10 cellular contexts compared by ENCODE assay signal in the genomic region with DNA sequence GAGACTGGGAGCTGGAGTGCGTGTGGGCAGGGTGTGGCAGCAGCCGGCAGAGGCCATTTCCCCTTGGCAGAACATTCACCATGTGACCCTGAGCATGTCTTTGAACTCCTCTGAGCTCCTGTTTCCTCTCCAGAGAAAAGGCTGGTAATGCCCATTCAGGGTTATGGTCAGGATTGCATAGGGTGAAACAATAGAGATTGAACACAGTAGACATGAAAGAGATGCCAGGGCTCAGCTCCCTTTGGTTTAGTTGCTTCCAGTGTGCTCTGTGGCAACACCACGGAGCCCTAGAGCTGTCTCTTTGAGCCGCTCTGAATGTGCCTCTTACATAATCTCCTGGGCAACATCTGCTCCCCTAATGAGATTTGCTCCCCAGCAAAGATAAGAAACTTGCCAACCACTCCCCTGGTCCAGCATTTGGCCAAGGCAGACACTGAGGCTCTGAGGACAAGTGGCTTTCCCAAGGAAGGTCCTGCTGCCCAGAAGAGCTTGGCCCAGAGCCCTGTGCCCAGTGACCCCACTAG. TPM values are rescaled to one million over a fixed set of nuclear protein-coding genes. Genes with fewer than 3 reads are reported as not detected.
A peak's percentile ranks its signal among the peaks of the same experiment; 100 is the strongest.
DNase-seq lines count a peak whose midpoint lies in the region; ATAC-seq and TF ChIP-seq lines count a peak whose summit lies in the region.
"Had no signal": no experiment of that assay in that cellular context is flagged by ENCODE, and none has a peak within 500 bp of the region (broad histone marks: within the 10 kb centered on the region; RNA-seq: fewer than 3 reads in every experiment).

No MANE protein-coding gene starts in this region.

- H3K4me1 ChIP-seq in mucosa of descending colon (ENCODE audit: low read depth), result peaks cover 21% of the 10 kb centered on the region

- intact Hi-C loops in mucosa of descending colon (cut with DNase I, micrococcal nuclease), result no loop called here

- DNase-seq in DMS153 (lab: John Stamatoyannopoulos, UW) (peak; percentile 44), astrocyte of the hippocampus (ENCODE audit: low read depth, low spot score) (peak; percentile 29), mucosa of descending colon (peak in 2 of 3 donors; percentile 54 to 59), HPDE6-E6E7 (ENCODE audit: extremely low spot score) (no peak), HT-29 (ENCODE audit: low spot score) (no peak)
- DNase-seq in stimulated activated CD4-positive, alpha-beta T cell treated with anti-CD3 and anti-CD28 coated beads, Interleukin-2, amount 100 ng/mL, for 48 hours, result no peak
- DNase-seq: CD4-positive, alpha-beta memory T cell; NCI-H2107; T-helper 1 cell had no signal

- no peak overlapping the region for H3K4me3 ChIP-seq in mucosa of descending colon
- H3K4me3 ChIP-seq: GM23338 had no signal

- no peaks in the 10 kb centered on the region for H3K36me3 ChIP-seq in mucosa of descending colon (ENCODE audit: low read depth)

- peaks cover 8% of the 10 kb centered on the region for H3K9me3 ChIP-seq in mucosa of descending colon

- TF ChIP-seq CTCF in mucosa of descending colon (IDR thresholded peaks at IDR 0.05), result no peak

- ATAC-seq in mucosa of descending colon, result peak; percentile 59
- ATAC-seq: GM23338 had no signal

RNA-seq across cellular contexts. Expression of gene IFI27, which starts 4.6 kb away (rescaled TPM):
- total RNA-seq in mucosa of descending colon, result 1,000 to 10,000 TPM in 1 of 3 donors, 100 to 1,000 TPM in 2; 427 to 1,655 (median 710) TPM
- 481 and 816 TPM in 2 replicates for total RNA-seq in HT-29 (2014; rRNA removed; shearing (Covaris generic))

RNA-seq across cellular contexts. Expression of gene IFI27L2, which starts 14.3 kb away (rescaled TPM):
- 10 to 100 TPM; 22.4 to 25.5 (median 24.3) TPM for total RNA-seq in mucosa of descending colon
- 52.3 and 56.9 TPM in 2 replicates for total RNA-seq in HT-29 (2014; rRNA removed; shearing (Covaris generic))

RNA-seq across cellular contexts. Expression of gene IFI27L1, which starts 34.0 kb away (rescaled TPM):
- total RNA-seq in mucosa of descending colon, result 10 to 100 TPM; 19.9 to 29.9 (median 20.6) TPM
- 9.6 and 12.7 TPM in 2 replicates for total RNA-seq in HT-29 (2014; rRNA removed; shearing (Covaris generic))

RNA-seq across cellular contexts. Expression of gene DDX24, which starts 34.1 kb away (rescaled TPM):
- 100 to 1,000 TPM in 2 of 3 donors, 10 to 100 TPM in 1; 90.6 to 197 (median 107) TPM for total RNA-seq in mucosa of descending colon
- total RNA-seq in HT-29 (2014; rRNA removed; shearing (Covaris generic)), result 66.9 and 67.7 TPM in 2 replicates

RNA-seq across cellular contexts. Expression of gene PPP4R4, which starts 59.0 kb away (rescaled TPM):
- total RNA-seq in mucosa of descending colon, result under 1 TPM in 1 of 3 donors, not detected in 2; 0.13 TPM
- total RNA-seq in HT-29 (2014; rRNA removed; shearing (Covaris generic)), result 0.03 and 0.94 TPM in 2 replicates

Comparison
In these comparisons a context has a peak if more than half of its experiments do, and no peak if none do; other contexts are left out.
1. DNase-seq: peak in DMS153 (single experiment), astrocyte of the hippocampus (single experiment) and mucosa of descending colon (2 of 3); none in stimulated activated CD4-positive, alpha-beta T cell treated with anti-CD3 and anti-CD28 coated beads, Interleukin-2, amount 100 ng/mL, for 48 hours (0 of 2), HPDE6-E6E7 (single experiment) and HT-29 (single experiment).